ENCODE assay signal across 8 cellular contexts in genomic region chr1:58576727-58577675, GRCh38. TPM values are rescaled to one million over a fixed set of nuclear protein-coding genes. Genes with fewer than 3 reads are reported as not detected.
DNase-seq lines count a peak whose midpoint lies in the region; ATAC-seq and TF ChIP-seq lines count a peak whose summit lies in the region.

Gene TACSTD2 (minus strand): TSS chr1:58577252. CDS start chr1:58577156, 96 bp downstream.

- CTCF ChIA-PET in GM10248 (lab: Yijun Ruan, JAX), result no interaction called here

- H3K27ac Mint-ChIP-seq in activated T-helper 2 cell treated with anti-CD3 and anti-CD28 coated beads, Interferon-gamma antibody, Interleukin-2, Interleukin-4, amounts not matched to agents 10 μg/mL and 5 μg/mL and 100 μg/mL, durations not matched to agents 14 hours and 24 hours and 36 hours, result no peak within 1 kb of the TSS

- DNase-seq in GM10248 (ENCODE audit: extremely low spot score) (no peak), left ventricle myocardium superior (peak; percentile 41), retinal pigment epithelial cell (ENCODE audit: low read depth) (no peak), SK-N-DZ (ENCODE audit: low spot score) (no peak), UCSD-AML1 (lab: John Stamatoyannopoulos, UW; ENCODE audit: unreplicated experiment) (no peak)
- no peak for DNase-seq in activated T-helper 2 cell treated with anti-CD3 and anti-CD28 coated beads, Interferon-gamma antibody, Interleukin-2, Interleukin-4, amounts not matched to agents 10 μg/mL and 5 μg/mL and 100 μg/mL, durations not matched to agents 14 hours and 24 hours and 36 hours (ENCODE audit: low spot score)

- intact Hi-C loops in activated T-helper 2 cell treated with anti-CD3 and anti-CD28 coated beads, Interferon-gamma antibody, Interleukin-2, Interleukin-4, amounts not matched to agents 10 μg/mL and 5 μg/mL and 100 μg/mL, durations not matched to agents 14 hours and 24 hours and 36 hours (cut with micrococcal nuclease), result loop anchor here (10.0 kb wide), 1 partner anchor 1152 kb away; the partner anchor contains the start of gene DAB1
- intact Hi-C loops in left ventricle myocardium superior (cut with micrococcal nuclease), result no loop called here

- peak; percentile 52 for ATAC-seq in left ventricle myocardium superior
- no peak for ATAC-seq in HG03521 (IDR thresholded peaks at IDR 0.05; ENCODE audit: unreplicated experiment)
- no peak for ATAC-seq in HG03045 (IDR thresholded peaks at IDR 0.05; ENCODE audit: unreplicated experiment)

- TF ChIP-seq CTCF in GM10248 (IDR thresholded peaks at IDR 0.05; ENCODE audit: control extremely low read depth, extremely low read depth, low read depth, missing control alignments) (peak; percentile 22), retinal pigment epithelial cell (conservative IDR thresholded peaks at IDR 0.05; ENCODE audit: low read depth, low read length) (no peak)

- H3K36me3 Mint-ChIP-seq in activated T-helper 2 cell treated with anti-CD3 and anti-CD28 coated beads, Interferon-gamma antibody, Interleukin-2, Interleukin-4, amounts not matched to agents 10 μg/mL and 5 μg/mL and 100 μg/mL, durations not matched to agents 14 hours and 24 hours and 36 hours (ENCODE audit: low read depth), result peaks cover 7% of the 10 kb centered on the region

- peaks cover 71% of the 10 kb centered on the region for H3K27me3 Mint-ChIP-seq in activated T-helper 2 cell treated with anti-CD3 and anti-CD28 coated beads, Interferon-gamma antibody, Interleukin-2, Interleukin-4, amounts not matched to agents 10 μg/mL and 5 μg/mL and 100 μg/mL, durations not matched to agents 14 hours and 24 hours and 36 hours (ENCODE audit: low read depth)

- H3K4me3 ChIP-seq in retinal pigment epithelial cell (ENCODE audit: low read length), result peak within 1 kb of the TSS; percentile 29

- POLR2A ChIA-PET in GM10248 (lab: Yijun Ruan, JAX), result no interaction called here

- H3K4me3 Mint-ChIP-seq in activated T-helper 2 cell treated with anti-CD3 and anti-CD28 coated beads, Interferon-gamma antibody, Interleukin-2, Interleukin-4, amounts not matched to agents 10 μg/mL and 5 μg/mL and 100 μg/mL, durations not matched to agents 14 hours and 24 hours and 36 hours (ENCODE audit: low read depth), result peak within 1 kb of the TSS; percentile 76

- no peaks in the 10 kb centered on the region for H3K9me3 Mint-ChIP-seq in activated T-helper 2 cell treated with anti-CD3 and anti-CD28 coated beads, Interferon-gamma antibody, Interleukin-2, Interleukin-4, amounts not matched to agents 10 μg/mL and 5 μg/mL and 100 μg/mL, durations not matched to agents 14 hours and 24 hours and 36 hours

- peaks cover 32% of the 10 kb centered on the region for H3K4me1 Mint-ChIP-seq in activated T-helper 2 cell treated with anti-CD3 and anti-CD28 coated beads, Interferon-gamma antibody, Interleukin-2, Interleukin-4, amounts not matched to agents 10 μg/mL and 5 μg/mL and 100 μg/mL, durations not matched to agents 14 hours and 24 hours and 36 hours (ENCODE audit: low read depth)

RNA-seq across cellular contexts. Expression of gene TACSTD2, which starts in this region (rescaled TPM):
- 0.07 and 0.09 TPM in 2 replicates for total RNA-seq in activated T-helper 2 cell treated with anti-CD3 and anti-CD28 coated beads, Interferon-gamma antibody, Interleukin-2, Interleukin-4, amounts not matched to agents 10 μg/mL and 5 μg/mL and 100 μg/mL, durations not matched to agents 14 hours and 24 hours and 36 hours
- 0.25 TPM for total RNA-seq in left ventricle myocardium superior
- polyA plus RNA-seq in SK-N-DZ (2014; cell fraction: cytosol; rRNA removed), result not detected in 2 replicates
- 0.06 TPM in 1 of 2 replicates, not detected in the other for polyA plus RNA-seq in SK-N-DZ (2014; cell fraction: nucleus; rRNA removed)

Comparison
In these comparisons a context has a peak if more than half of its experiments do, and no peak if none do; other contexts are left out.
1. Peak in DNase-seq and ATAC-seq in left ventricle myocardium superior; RNA of the gene not detected or under 1 TPM.